ENCODE assay signal across 1 cellular context in genomic region chr7:157903715-157904114, GRCh38.
TF ChIP-seq lines count a peak whose summit lies in the region.

No MANE protein-coding gene starts in this region.

TF ChIP-seq in neural cell, 6 proteins besides CTCF, POLR2A, EP300 and RAD21 (continued from another document):
- TF ChIP-seq SMC3 (conservative IDR thresholded peaks at IDR 0.05; ENCODE audit: poor library complexity) (no peak), POLR2AphosphoS5 (IDR thresholded peaks at IDR 0.05) (no peak)
